ENCODE assay signal across 1 cellular context in genomic region chr14:105495101-105495989, GRCh38.
TF ChIP-seq lines count a peak whose summit lies in the region.

No MANE protein-coding gene starts in this region.

TF ChIP-seq in HepG2, 621 proteins besides CTCF, POLR2A, EP300 and RAD21 (continued from another document and continues in another):
- TF ChIP-seq ZNF276 (CRISPR knock-in tag; IDR thresholded peaks at IDR 0.05; ENCODE audit: low read depth) (no peak), ZBTB4 (CRISPR knock-in tag; IDR thresholded peaks at IDR 0.05; ENCODE audit: borderline replicate concordance) (no peak), IRF9 (CRISPR knock-in tag; IDR thresholded peaks at IDR 0.05; ENCODE audit: borderline replicate concordance) (no peak), MEF2D (CRISPR knock-in tag; IDR thresholded peaks at IDR 0.05) (no peak), ZBTB20 (CRISPR knock-in tag; IDR thresholded peaks at IDR 0.05; ENCODE audit: borderline replicate concordance, low read depth) (peak; percentile 55; the same call in 1 of the 2 replicates), FOXP1 (IDR thresholded peaks at IDR 0.05) (no peak), FOXP1 (CRISPR knock-in tag; IDR thresholded peaks at IDR 0.05) (no peak), NR2C2 (CRISPR knock-in tag; IDR thresholded peaks at IDR 0.05; ENCODE audit: borderline replicate concordance) (no peak), ONECUT2 (CRISPR knock-in tag; IDR thresholded peaks at IDR 0.05) (no peak), ATF7-NPFF (CRISPR knock-in tag; IDR thresholded peaks at IDR 0.05; ENCODE audit: low read depth) (peak; percentile 54; the same call in 1 of the 2 replicates), ZNF580 (CRISPR knock-in tag; IDR thresholded peaks at IDR 0.05; ENCODE audit: borderline replicate concordance, low read depth) (no peak), AGO1 (IDR thresholded peaks at IDR 0.05; ENCODE audit: low read depth, low read length, poor library complexity, severe bottlenecking) (no peak), RFXAP (CRISPR knock-in tag; IDR thresholded peaks at IDR 0.05; ENCODE audit: borderline replicate concordance) (no peak), RNF2 (conservative IDR thresholded peaks at IDR 0.05; ENCODE audit: low read depth) (no peak), ELF3 (CRISPR knock-in tag; IDR thresholded peaks at IDR 0.05) (no peak), DMAP1 (CRISPR knock-in tag; IDR thresholded peaks at IDR 0.05) (no peak), KLF16 (CRISPR knock-in tag; IDR thresholded peaks at IDR 0.05) (no peak), ASH2L (IDR thresholded peaks at IDR 0.05; ENCODE audit: insufficient read length, low read depth, low read length) (no peak), SRSF1 (optimal IDR thresholded peaks at IDR 0.05; ENCODE audit: low read depth, low read length) (no peak), ZBTB40 (IDR thresholded peaks at IDR 0.05) (no peak), ZBTB40 (CRISPR knock-in tag; IDR thresholded peaks at IDR 0.05) (no peak), MTA1 (CRISPR knock-in tag; IDR thresholded peaks at IDR 0.05; ENCODE audit: borderline replicate concordance) (no peak; the same call in 1 of the 2 replicates), ZNF460 (CRISPR knock-in tag; IDR thresholded peaks at IDR 0.05; ENCODE audit: borderline replicate concordance) (no peak), ZNF33A (CRISPR knock-in tag; IDR thresholded peaks at IDR 0.05; ENCODE audit: borderline replicate concordance) (no peak), SMYD3 (CRISPR knock-in tag; IDR thresholded peaks at IDR 0.05) (no peak), SCMH1 (CRISPR knock-in tag; IDR thresholded peaks at IDR 0.05; ENCODE audit: borderline replicate concordance) (no peak), ZFP91 (CRISPR knock-in tag; IDR thresholded peaks at IDR 0.05; ENCODE audit: borderline replicate concordance) (peak; percentile 35; the same call in 1 of the 2 replicates), ZNF232 (CRISPR knock-in tag; IDR thresholded peaks at IDR 0.05; ENCODE audit: borderline replicate concordance) (peak; percentile 60; the same call in 1 of the 2 replicates), TOE1 (CRISPR knock-in tag; IDR thresholded peaks at IDR 0.05) (no peak), HNRNPH1 (optimal IDR thresholded peaks at IDR 0.05; ENCODE audit: low read depth, low read length) (no peak), ZNF646 (CRISPR knock-in tag; IDR thresholded peaks at IDR 0.05) (no peak), ZNF891 (CRISPR knock-in tag; IDR thresholded peaks at IDR 0.05) (no peak; the same call in 1 of the 2 replicates), HHEX (CRISPR knock-in tag; IDR thresholded peaks at IDR 0.05) (no peak), ZFP36 (IDR thresholded peaks at IDR 0.05; ENCODE audit: borderline replicate concordance, low read depth, low read length, partially characterized antibody) (no peak), ZNF749 (CRISPR knock-in tag; IDR thresholded peaks at IDR 0.05; ENCODE audit: borderline replicate concordance) (no peak), SALL2 (CRISPR knock-in tag; IDR thresholded peaks at IDR 0.05) (no peak)
